ENCODE assay signal across 19 cellular contexts in the genomic region with DNA sequence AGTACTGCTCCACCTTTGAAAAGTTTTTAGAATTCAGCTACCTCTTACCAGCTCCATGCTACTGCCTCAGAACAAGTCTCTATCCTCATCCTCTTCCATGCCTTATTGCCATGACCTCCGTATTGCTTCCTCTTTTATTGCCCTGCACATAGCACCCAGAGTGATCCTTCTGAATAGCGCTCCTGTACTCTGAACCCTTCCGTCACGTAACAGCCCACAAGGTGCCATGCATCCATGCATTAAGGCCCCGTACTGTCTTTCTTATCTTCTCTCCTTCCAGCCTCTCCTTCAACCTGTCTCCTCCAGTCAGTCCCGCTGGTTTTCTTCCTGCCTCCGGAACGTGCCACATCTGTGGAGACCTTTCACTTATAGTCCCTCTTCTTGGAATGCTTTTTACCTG.
A peak's percentile ranks its signal among the peaks of the same experiment; 100 is the strongest.
DNase-seq lines count a peak whose midpoint lies in the region; ATAC-seq, FAIRE-seq and TF ChIP-seq lines count a peak whose summit lies in the region.
"Had no signal": no experiment of that assay in that cellular context is flagged by ENCODE, and none has a peak within 500 bp of the region (broad histone marks: within the 10 kb centered on the region; RNA-seq: fewer than 3 reads in every experiment).

No MANE protein-coding gene starts in this region.

- POLR2A ChIA-PET in H1 (lab: Charles Lee; ENCODE audit: partially characterized antibody): no interaction called here

- ATAC-seq in GM23338: no peak
- ATAC-seq: CD8-positive, alpha-beta T cell; GM12878 had no signal

- no peaks in the 10 kb centered on the region for H3K23me2 ChIP-seq in H1 (ENCODE audit: low read depth, low read length)

- H4K91ac ChIP-seq in H1 (replicated peaks; ENCODE audit: insufficient read length, low read length): peak overlapping the region; percentile 32
- no peak overlapping the region for H4K91ac ChIP-seq in trophoblast cell (ENCODE audit: low read depth, low read length)

- H3K4ac ChIP-seq in H1 (replicated peaks; ENCODE audit: insufficient read length, low read depth, low read length) (no peak overlapping the region), trophoblast cell (ENCODE audit: low read depth, low read length) (no peak overlapping the region)

- H3K4me3 Mint-ChIP-seq in GM23338: no peak overlapping the region
- H3K4me3 Mint-ChIP-seq in neural crest cell: no peak overlapping the region
- H3K4me3 Mint-ChIP-seq: B cell; CD8-positive, alpha-beta T cell had no signal

- H3K36me3 Mint-ChIP-seq in GM23338 (ENCODE audit: low read depth): no peaks in the 10 kb centered on the region; the same call in 2 of the 3 replicates
- H3K36me3 Mint-ChIP-seq in neural crest cell (ENCODE audit: low read depth): no peaks in the 10 kb centered on the region
- H3K36me3 Mint-ChIP-seq: CD8-positive, alpha-beta T cell had no signal

- H4K8ac ChIP-seq in H1 (ENCODE audit: extremely low read depth, insufficient read depth, low read length): no peak overlapping the region
- no peak overlapping the region for H4K8ac ChIP-seq in trophoblast cell (ENCODE audit: low read depth, low read length)

- no peak overlapping the region for H4K12ac ChIP-seq in trophoblast cell (ENCODE audit: low read depth, low read length)

- H4K20me1 ChIP-seq in GM23338 (replicated peaks; ENCODE audit: insufficient read depth) (no peaks in the 10 kb centered on the region), H1 (replicated peaks in 1 of 2; ENCODE audit: control insufficient read depth in 1 of 2, insufficient read depth in 2 of 2, low read length in 2 of 2) (no peaks in the 10 kb centered on the region)
- H4K20me1 ChIP-seq: BLaER1 treated with 17β-estradiol and CSF1 and Interleukin-3, amounts not matched to agents 10 nM and 100 nM had no signal

- peak overlapping the region; percentile 25 for H2AFZ ChIP-seq in GM23338
- no peak overlapping the region for H2AFZ ChIP-seq in H1 (ENCODE audit: low read length)
- no peak overlapping the region for H2AFZ ChIP-seq in trophoblast cell (ENCODE audit: insufficient read depth, low read length, poor library complexity)

- H3K27ac ChIP-seq in GM23338 (ENCODE audit: low read depth) (no peak overlapping the region), Peyer's patch (peak overlapping the region in 1 of 4 donors; percentile 13), H1 (ENCODE audit: low read depth, low read length) (no peak overlapping the region), trophoblast cell (ENCODE audit: low read depth, low read length) (no peak overlapping the region)
- H3K27ac ChIP-seq: BLaER1 treated with 17β-estradiol and CSF1 and Interleukin-3, amounts not matched to agents 10 nM and 100 nM; HL-60 had no signal

- H3K79me1 ChIP-seq in H1 (ENCODE audit: low read depth, low read length): no peaks in the 10 kb centered on the region
- no peaks in the 10 kb centered on the region for H3K79me1 ChIP-seq in trophoblast cell (ENCODE audit: low read length)

- H3K9me3 ChIP-seq in Peyer's patch (no peaks in the 10 kb centered on the region), H1 (ENCODE audit: insufficient read depth in 2 of 2, low read depth in 1 of 2, low read length in 1 of 2) (no peaks in the 10 kb centered on the region), trophoblast cell (ENCODE audit: insufficient read depth, low read depth, low read length) (no peaks in the 10 kb centered on the region)
- H3K9me3 ChIP-seq: BLaER1 treated with 17β-estradiol and CSF1 and Interleukin-3, amounts not matched to agents 10 nM and 100 nM had no signal

- DNase-seq in GM23338 (ENCODE audit: low spot score): no peak
- DNase-seq in Peyer's patch: peak in 2 of 3 donors; percentile 57 to 81
- no peak for DNase-seq in H1 (ENCODE audit: low read depth in 1 of 2, low spot score in 2 of 2)
- DNase-seq in neural crest cell (ENCODE audit: low read depth, low spot score): no peak
- DNase-seq in stimulated activated CD4-positive, alpha-beta T cell treated with anti-CD3 and anti-CD28 coated beads, Interleukin-4, amount 100 ng/mL, for 24 hours: no peak
- DNase-seq in trophoblast cell: no peak
- no peak for DNase-seq in DMS 273 treated with DMSO at 0.1 percent for 48 hours (lab: John Stamatoyannopoulos, UW)
- DNase-seq: Calu3; CD8-positive, alpha-beta T cell; DMS53; DND-41; EL; HCEC 1CT had no signal

- H3K27me3 ChIP-seq in GM23338 (ENCODE audit: insufficient read depth) (no peaks in the 10 kb centered on the region), Peyer's patch (no peaks in the 10 kb centered on the region), H1 (replicated peaks in 1 of 4; ENCODE audit: control insufficient read depth in 3 of 4, extremely low read depth in 1 of 4, insufficient read depth in 3 of 4, low read length in 3 of 4) (no peaks in the 10 kb centered on the region), trophoblast cell (ENCODE audit: insufficient read depth, low read length) (no peaks in the 10 kb centered on the region)
- H3K27me3 ChIP-seq: BLaER1 treated with 17β-estradiol and CSF1 and Interleukin-3, amounts not matched to agents 10 nM and 100 nM had no signal

- H3K23ac ChIP-seq in H1 (ENCODE audit: insufficient read length) (no peak overlapping the region), trophoblast cell (ENCODE audit: low read length) (no peak overlapping the region)

- H2BK5ac ChIP-seq in H1 (ENCODE audit: low read depth, low read length) (no peak overlapping the region), trophoblast cell (ENCODE audit: low read depth, low read length, poor library complexity) (no peak overlapping the region)

- CTCF ChIA-PET in H1 (lab: Charles Lee; ENCODE audit: partially characterized antibody): interaction anchor here (0.6 to 1.5 kb wide), 2 partner anchors 23 to 263 kb away, joined by 3 to 5 read pairs; no protein-coding TSS in a partner anchor

- TF ChIP-seq RAD21 in H1 (IDR thresholded peaks at IDR 0.05 in 1 of 2, conservative IDR thresholded peaks at IDR 0.05 in 1 of 2; ENCODE audit: low read depth in 2 of 2, low read length in 2 of 2): no peak

- H3K27ac Mint-ChIP-seq in GM23338 (no peak overlapping the region), neural crest cell (ENCODE audit: unreplicated experiment) (peak overlapping the region; percentile 22)
- H3K27ac Mint-ChIP-seq: B cell; CD8-positive, alpha-beta T cell had no signal

- H3K4me1 ChIP-seq in GM23338 (ENCODE audit: insufficient read depth): peaks cover 8% of the 10 kb centered on the region
- H3K4me1 ChIP-seq in Peyer's patch: no peaks in the 10 kb centered on the region
- H3K4me1 ChIP-seq in H1 (replicated peaks in 1 of 4; ENCODE audit: control insufficient read depth in 3 of 4, insufficient read depth in 4 of 4, low read length in 3 of 4): no peaks in the 10 kb centered on the region
- peaks cover 0 to 2% of the 10 kb centered on the region in 2 experiments for H3K4me1 ChIP-seq in trophoblast cell (ENCODE audit: control insufficient read depth in 1 of 2, insufficient read depth in 2 of 2, low read length in 2 of 2)
- H3K4me1 ChIP-seq: BLaER1 treated with 17β-estradiol and CSF1 and Interleukin-3, amounts not matched to agents 10 nM and 100 nM had no signal

- no peak overlapping the region for H2AK5ac ChIP-seq in H1 (ENCODE audit: low read depth, low read length)
- no peak overlapping the region for H2AK5ac ChIP-seq in trophoblast cell (ENCODE audit: low read length)

- TF ChIP-seq EP300 in H1 (IDR thresholded peaks at IDR 0.05; ENCODE audit: borderline replicate concordance in 1 of 2, low read depth in 2 of 2, low read length in 2 of 2): no peak

- no peak overlapping the region for H3K18ac ChIP-seq in H1 (ENCODE audit: extremely low read depth, low read length)
- H3K18ac ChIP-seq in trophoblast cell (ENCODE audit: low read length): no peak overlapping the region

- no peaks in the 10 kb centered on the region for H3K79me2 ChIP-seq in GM23338 (replicated peaks; ENCODE audit: insufficient read depth)
- no peaks in the 10 kb centered on the region for H3K79me2 ChIP-seq in H1 (ENCODE audit: control insufficient read depth in 1 of 2, insufficient read depth in 2 of 2, low read length in 2 of 2)
- H3K79me2 ChIP-seq in trophoblast cell (ENCODE audit: control insufficient read depth, insufficient read depth, low read length, poor library complexity): no peaks in the 10 kb centered on the region

- no peak overlapping the region for H3K9ac ChIP-seq in H1 (replicated peaks in 1 of 4; ENCODE audit: extremely low read depth in 1 of 4, low read depth in 3 of 4, low read length in 3 of 4)
- no peak overlapping the region for H3K9ac ChIP-seq in trophoblast cell (ENCODE audit: low read length)
- H3K9ac ChIP-seq: BLaER1 treated with 17β-estradiol and CSF1 and Interleukin-3, amounts not matched to agents 10 nM and 100 nM had no signal

- TF ChIP-seq CTCF in GM23338 (conservative IDR thresholded peaks at IDR 0.05; ENCODE audit: low read depth in 2 of 2): no peak
- no peak for TF ChIP-seq CTCF in Peyer's patch (IDR thresholded peaks at IDR 0.05)
- TF ChIP-seq CTCF in H1 (IDR thresholded peaks at IDR 0.05; ENCODE audit: control extremely low read depth in 1 of 3, insufficient read depth in 1 of 3, low read depth in 1 of 3, low read length in 3 of 3): no peak
- TF ChIP-seq CTCF in neural crest cell (conservative IDR thresholded peaks at IDR 0.05): no peak

- no peak overlapping the region for H3K4me3 ChIP-seq in GM23338
- H3K4me3 ChIP-seq in Peyer's patch: no peak overlapping the region
- H3K4me3 ChIP-seq in H1 (ENCODE audit: extremely low read depth in 1 of 4, insufficient read depth in 2 of 4, low read depth in 3 of 4, low read length in 4 of 4): no peak overlapping the region
- H3K4me3 ChIP-seq in trophoblast cell (ENCODE audit: low read depth, low read length): no peak overlapping the region
- H3K4me3 ChIP-seq: BLaER1 treated with 17β-estradiol and CSF1 and Interleukin-3, amounts not matched to agents 10 nM and 100 nM; GM12878 had no signal

- H3K9me3 Mint-ChIP-seq in GM23338: no peaks in the 10 kb centered on the region
- H3K9me3 Mint-ChIP-seq in neural crest cell: no peaks in the 10 kb centered on the region
- H3K9me3 Mint-ChIP-seq: CD8-positive, alpha-beta T cell had no signal

- WGBS in H1 (ENCODE audit: extremely low coverage in 1 of 2, insufficient coverage in 1 of 2, insufficient read length in 1 of 2, insufficient replicate concordance in 2 of 2, low coverage in 1 of 2, low lambda C conversion rate in 2 of 2, missing lambda C conversion rate in 1 of 2), 2 experiments: 92% methylated on average over 8 of the region's 8 CpGs; no CpG with 5 or more reads in 1 of the 2 experiments
- no CpG with 5 or more reads among the region's 8 CpGs for whole genome bisulfite sequencing in trophoblast cell (ENCODE audit: extremely low coverage, insufficient coverage, insufficient read length)

- TF ChIP-seq POLR2A in Peyer's patch (IDR thresholded peaks at IDR 0.05): no peak
- TF ChIP-seq POLR2A in H1 (IDR thresholded peaks at IDR 0.05; ENCODE audit: control extremely low read depth in 1 of 2, low read depth in 2 of 2, low read length in 2 of 2): no peak

- peaks cover 1% of the 10 kb centered on the region for H3K27me3 Mint-ChIP-seq in GM23338 (ENCODE audit: insufficient read depth, low read depth, poor library complexity)
- no peaks in the 10 kb centered on the region for H3K27me3 Mint-ChIP-seq in neural crest cell (ENCODE audit: low read depth)
- H3K27me3 Mint-ChIP-seq: B cell had no signal

- peaks cover 20% of the 10 kb centered on the region for H3K4me1 Mint-ChIP-seq in GM23338
- peaks cover 7% of the 10 kb centered on the region for H3K4me1 Mint-ChIP-seq in neural crest cell
- H3K4me1 Mint-ChIP-seq: B cell had no signal

- H2BK120ac ChIP-seq in H1 (replicated peaks; ENCODE audit: low read depth, low read length) (no peak overlapping the region), trophoblast cell (ENCODE audit: insufficient read depth, low read length, poor library complexity) (no peak overlapping the region)

- peaks cover 5% of the 10 kb centered on the region for H3K9me2 ChIP-seq in GM23338 (ENCODE audit: insufficient read depth)

- H3K36me3 ChIP-seq in GM23338 (ENCODE audit: insufficient read depth): no peaks in the 10 kb centered on the region
- H3K36me3 ChIP-seq in Peyer's patch: no peaks in the 10 kb centered on the region
- H3K36me3 ChIP-seq in H1 (ENCODE audit: control insufficient read depth in 2 of 4, insufficient read depth in 4 of 4, low read length in 3 of 4): no peaks in the 10 kb centered on the region
- no peaks in the 10 kb centered on the region for H3K36me3 ChIP-seq in trophoblast cell (ENCODE audit: control insufficient read depth in 1 of 2, insufficient read depth in 2 of 2, low read length in 2 of 2)
- H3K36me3 ChIP-seq: BLaER1 treated with 17β-estradiol and CSF1 and Interleukin-3, amounts not matched to agents 10 nM and 100 nM had no signal

- H3K14ac ChIP-seq in H1 (ENCODE audit: insufficient read length): no peak overlapping the region
- no peak overlapping the region for H3K14ac ChIP-seq in trophoblast cell (ENCODE audit: low read length)

- H3F3A ChIP-seq in GM23338 (replicated peaks; ENCODE audit: low read depth): no peaks in the 10 kb centered on the region

- H3K4me2 ChIP-seq in GM23338: no peak overlapping the region
- H3K4me2 ChIP-seq in H1 (ENCODE audit: insufficient read depth in 1 of 2, low read depth in 2 of 2, low read length in 2 of 2): no peak overlapping the region
- no peak overlapping the region for H3K4me2 ChIP-seq in trophoblast cell (ENCODE audit: low read length)
- H3K4me2 ChIP-seq: BLaER1 treated with 17β-estradiol and CSF1 and Interleukin-3, amounts not matched to agents 10 nM and 100 nM had no signal

- peak overlapping the region; percentile 2; the same call in 1 of the 2 replicates for H2BK20ac ChIP-seq in H1 (ENCODE audit: low read length)

- H2BK12ac ChIP-seq in H1 (ENCODE audit: low read depth, low read length) (no peak overlapping the region; the same call in 1 of the 2 replicates), trophoblast cell (ENCODE audit: low read length) (no peak overlapping the region)

- no peak overlapping the region for H2BK15ac ChIP-seq in H1 (ENCODE audit: low read length)

- H3K56ac ChIP-seq in H1 (replicated peaks; ENCODE audit: insufficient read length, low read depth, low read length): no peak overlapping the region

- FAIRE-seq in H1 (lab: Jason Lieb, UNC): no peak
- FAIRE-seq: GM12878, GM19239, H54 had no signal

- no peak overlapping the region for H4K5ac ChIP-seq in H1 (ENCODE audit: insufficient read length, low read depth, low read length)

Comparison
In these comparisons a context has a peak if more than half of its experiments do, and no peak if none do; other contexts are left out.
1. DNase-seq: peak in Peyer's patch (2 of 3); none in GM23338 (single experiment), H1 (0 of 2), neural crest cell (single experiment), stimulated activated CD4-positive, alpha-beta T cell treated with anti-CD3 and anti-CD28 coated beads, Interleukin-4, amount 100 ng/mL, for 24 hours (single experiment), trophoblast cell (0 of 2) and DMS 273 treated with DMSO at 0.1 percent for 48 hours (single experiment).